In genomic region chr10:32943395-32943794, GRCh38 we compare ENCODE assay signal across 9 cellular contexts. TPM values are rescaled to one million over a fixed set of nuclear protein-coding genes. Genes with fewer than 3 reads are reported as not detected.
DNase-seq lines count a peak whose midpoint lies in the region; ATAC-seq and TF ChIP-seq lines count a peak whose summit lies in the region.
"Had no signal": no experiment of that assay in that cellular context is flagged by ENCODE, and none has a peak within 500 bp of the region (broad histone marks: within the 10 kb centered on the region; RNA-seq: fewer than 3 reads in every experiment).

No MANE protein-coding gene starts in this region.

- POLR2A ChIA-PET in CD4-positive, alpha-beta T cell (lab: Charles Lee): interaction anchor here (1.0 kb wide), 1 partner anchor 196 kb away, joined by 3 read pairs; no protein-coding TSS in a partner anchor

- no peaks in the 10 kb centered on the region for H3K9me3 Mint-ChIP-seq in CD4-positive, alpha-beta T cell

- H3K4me3 Mint-ChIP-seq in CD4-positive, alpha-beta T cell: peak overlapping the region; percentile 9

- peaks cover 77% of the 10 kb centered on the region for H3K4me1 Mint-ChIP-seq in CD4-positive, alpha-beta T cell (ENCODE audit: low read depth)

- H3K4me1 ChIP-seq in ascending aorta (peaks cover 28 to 60% of the 10 kb centered on the region in 2 donors), tibial artery (peaks cover 0 to 99% (median 53%) of the 10 kb centered on the region in 4 donors)

- H3K36me3 ChIP-seq in ascending aorta: no peaks in the 10 kb centered on the region
- peaks cover 47% of the 10 kb centered on the region for H3K36me3 ChIP-seq in MG63
- H3K36me3 ChIP-seq in tibial artery: no peaks in the 10 kb centered on the region

- no peak overlapping the region for H3K4me3 ChIP-seq in ascending aorta
- no peak overlapping the region for H3K4me3 ChIP-seq in MG63
- H3K4me3 ChIP-seq in tibial artery: no peak overlapping the region

- TF ChIP-seq CTCF in CD4-positive, alpha-beta T cell (IDR thresholded peaks at IDR 0.05): no peak
- TF ChIP-seq CTCF in ascending aorta (IDR thresholded peaks at IDR 0.05) (no peak), tibial artery (IDR thresholded peaks at IDR 0.05) (no peak)

- ATAC-seq in CD4-positive, alpha-beta T cell (ENCODE audit: poor library complexity): no peak
- peak; percentile 55 for ATAC-seq in GM19372 (IDR thresholded peaks at IDR 0.05; ENCODE audit: low read depth, unreplicated experiment)
- ATAC-seq in HG03060 (IDR thresholded peaks at IDR 0.05; ENCODE audit: low read depth, unreplicated experiment): peak; percentile 48
- ATAC-seq in esophagus mucosa: no peak

- peaks cover 14% of the 10 kb centered on the region for H3K36me3 Mint-ChIP-seq in CD4-positive, alpha-beta T cell (ENCODE audit: low read depth)

- intact Hi-C loops in CD4-positive, alpha-beta T cell (cut with DNase I, micrococcal nuclease): no loop called here
- intact Hi-C loops in ascending aorta (cut with DNase I) (loop anchor here (5.0 kb wide), 1 partner anchor 64 kb away; no protein-coding TSS in a partner anchor), tibial artery (cut with DNase I; ENCODE audit: low total_unique reads) (no loop called here)

- CTCF ChIA-PET in CD4-positive, alpha-beta T cell (lab: Charles Lee): no interaction called here

- no peak overlapping the region for H3K27ac ChIP-seq in CD4-positive, alpha-beta T cell (ENCODE audit: low read depth, low read length)
- H3K27ac ChIP-seq in ascending aorta: peak overlapping the region; percentile 46 to 56
- peak overlapping the region in 1 of 2 donors; percentile 13 for H3K27ac ChIP-seq in tibial artery

- H3K27me3 Mint-ChIP-seq in CD4-positive, alpha-beta T cell: no peaks in the 10 kb centered on the region

- peak overlapping the region; percentile 43 for H3K27ac Mint-ChIP-seq in CD4-positive, alpha-beta T cell

- no peaks in the 10 kb centered on the region for H3K9me3 ChIP-seq in CD4-positive, alpha-beta T cell (ENCODE audit: control insufficient read depth, low read length)
- H3K9me3 ChIP-seq in ascending aorta: no peaks in the 10 kb centered on the region
- H3K9me3 ChIP-seq in MG63: no peaks in the 10 kb centered on the region
- no peaks in the 10 kb centered on the region for H3K9me3 ChIP-seq in tibial artery

- no peak for DNase-seq in CD4-positive, alpha-beta T cell
- no peak for DNase-seq in ascending aorta (ENCODE audit: low spot score in 2 of 2)
- no peak for DNase-seq in MG63
- DNase-seq in tibial artery: no peak
- DNase-seq in NCI-H146 (lab: John Stamatoyannopoulos, UW): no peak
- DNase-seq: NCI-H82 had no signal

- H3K27me3 ChIP-seq in CD4-positive, alpha-beta T cell (ENCODE audit: control insufficient read depth, insufficient read depth, low read length): no peaks in the 10 kb centered on the region
- H3K27me3 ChIP-seq in ascending aorta (no peaks in the 10 kb centered on the region), MG63 (no peaks in the 10 kb centered on the region), tibial artery (no peaks in the 10 kb centered on the region)

RNA-seq across cellular contexts. Expression of gene ITGB1, which starts 14.6 kb away (rescaled TPM):
- 10 to 100 TPM; 82.4 to 82.9 TPM for total RNA-seq in CD4-positive, alpha-beta T cell
- 569 TPM for total RNA-seq in ascending aorta
- total RNA-seq in MG63 (2014; rRNA removed; shearing (Covaris generic); ENCODE audit: low replicate concordance): 715 and 2,345 TPM in 2 replicates
- 102 TPM for total RNA-seq in esophagus mucosa

Comparison
In these comparisons a context has a peak if more than half of its experiments do, and no peak if none do; other contexts are left out.
1. ATAC-seq: peak in GM19372 (single experiment) and HG03060 (single experiment); none in CD4-positive, alpha-beta T cell (single experiment) and esophagus mucosa (single experiment).